8 cellular contexts compared by ENCODE assay signal in genomic region chr9:104093647-104094533, GRCh38. TPM values are rescaled to one million over a fixed set of nuclear protein-coding genes. Genes with fewer than 3 reads are reported as not detected.
A peak's percentile ranks its signal among the peaks of the same experiment; 100 is the strongest.
DNase-seq lines count a peak whose midpoint lies in the region; ATAC-seq, FAIRE-seq and TF ChIP-seq lines count a peak whose summit lies in the region.

TSS of gene SMC2 (plus strand) at chr9:104094309. CDS start at chr9:104095385, 1,076 bp downstream.

- peak within 1 kb of the TSS; percentile 99 to 100 for H3K27ac Mint-ChIP-seq in T-cell

- peak; percentile 59 for DNase-seq in GM12891 (ENCODE audit: insufficient read length, low spot score)
- peak; percentile 74 for DNase-seq in NCI-H1436 treated with DMSO at 0.1 percent for 48 hours (lab: John Stamatoyannopoulos, UW)
- DNase-seq in T-cell: peak; percentile 86 to 96 (median 92)
- peak; percentile 91 to 94 (median 92) for DNase-seq in adrenal gland
- DNase-seq in heart right ventricle: peak; percentile 94
- peak; percentile 88 to 99 (median 94) for DNase-seq in posterior cingulate gyrus
- peak; percentile 96 for DNase-seq in upper lobe of right lung

- H3K36me3 Mint-ChIP-seq in T-cell: no peaks in the 10 kb centered on the region

- ATAC-seq in HG02840 (IDR thresholded peaks at IDR 0.05; ENCODE audit: low FRiP score, unreplicated experiment) (peak; percentile 95), T-cell (replicated peaks in 1 of 4) (peak; percentile 94 to 99 (median 96)), heart right ventricle (peak; percentile 96 to 99 (median 98)), upper lobe of right lung (peak; percentile 98)

- H3K4me3 ChIP-seq in adrenal gland (peak within 1 kb of the TSS; percentile 5 to 94 (median 39)), heart right ventricle (peak within 1 kb of the TSS; percentile 55 to 75 (median 70)), upper lobe of right lung (peak within 1 kb of the TSS; percentile 60)

- H3K27ac ChIP-seq in adrenal gland (peak within 1 kb of the TSS; percentile 66 to 100 (median 97)), heart right ventricle (peak within 1 kb of the TSS; percentile 76 to 99 (median 95)), upper lobe of right lung (peak within 1 kb of the TSS; percentile 93)

- H3K27me3 Mint-ChIP-seq in T-cell: peaks cover 0 to 2% of the 10 kb centered on the region in 2 donors

- H3K4me3 Mint-ChIP-seq in T-cell: peak within 1 kb of the TSS; percentile 97 to 100 (median 100)

- TF ChIP-seq POLR2A in GM12891 (IDR thresholded peaks at IDR 0.05; ENCODE audit: low read depth, low read length): peak; percentile 86
- TF ChIP-seq POLR2A in adrenal gland (IDR thresholded peaks at IDR 0.05): peak; percentile 82 to 90

- FAIRE-seq in GM12891 (lab: Jason Lieb, UNC): peak; percentile 92

- H3K9me3 ChIP-seq in adrenal gland (replicated peaks in 1 of 3) (no peaks in the 10 kb centered on the region), heart right ventricle (no peaks in the 10 kb centered on the region), upper lobe of right lung (no peaks in the 10 kb centered on the region)

- H3K27me3 ChIP-seq in adrenal gland: no peaks in the 10 kb centered on the region
- no peaks in the 10 kb centered on the region for H3K27me3 ChIP-seq in heart right ventricle
- H3K27me3 ChIP-seq in upper lobe of right lung: no peaks in the 10 kb centered on the region

- TF ChIP-seq CTCF in adrenal gland (IDR thresholded peaks at IDR 0.05) (no peak), heart right ventricle (IDR thresholded peaks at IDR 0.05) (no peak), upper lobe of right lung (IDR thresholded peaks at IDR 0.05) (no peak)

- H3K4me1 ChIP-seq in adrenal gland (replicated peaks in 1 of 2) (peaks cover 7% of the 10 kb centered on the region in 2 donors), heart right ventricle (peaks cover 4 to 39% (median 24%) of the 10 kb centered on the region in 9 donors), upper lobe of right lung (peaks cover 21% of the 10 kb centered on the region)

- H3K36me3 ChIP-seq in adrenal gland (replicated peaks in 1 of 2): no peaks in the 10 kb centered on the region
- H3K36me3 ChIP-seq in heart right ventricle: peaks cover 0 to 9% (median 0%) of the 10 kb centered on the region in 9 donors
- no peaks in the 10 kb centered on the region for H3K36me3 ChIP-seq in upper lobe of right lung

- WGBS in adrenal gland, 4 donors: 0 to 1% (median 0%) methylated on average over 41 to 58 of the region's 58 CpGs
- WGBS in heart right ventricle, 2 donors: 0 to 1% methylated on average over 58 of the region's 58 CpGs

- intact Hi-C loops in adrenal gland (cut with DNase I) (no loop called here), heart right ventricle (cut with DNase I) (loop anchor here in 3 of 10 donors (5.0 to 10.0 kb wide), 2 partner anchors 651 to 653 kb away; partner anchors contain the start of gene NIPSNAP3A (in 3 of the 3)), posterior cingulate gyrus (cut with DNase I) (loop anchor here (5.0 kb wide), 1 partner anchor 653 kb away; the partner anchor contains the start of gene NIPSNAP3A), upper lobe of right lung (cut with DNase I) (no loop called here)

- CTCF ChIA-PET in T-cell (lab: Charles Lee): interaction anchor here (0.6 to 1.0 kb wide), 4 partner anchors 34 to 1788 kb away, joined by 3 to 5 read pairs (median 4); no protein-coding TSS in a partner anchor

- peaks cover 50 to 52% (median 51%) of the 10 kb centered on the region in 3 donors for H3K4me1 Mint-ChIP-seq in T-cell

- no peaks in the 10 kb centered on the region for H3K9me3 Mint-ChIP-seq in T-cell

- POLR2A ChIA-PET in T-cell (lab: Charles Lee): interaction anchor here (0.6 to 1.0 kb wide), 3 partner anchors 172 to 897 kb away, joined by 3 read pairs; partner anchors contain the start of gene NIPSNAP3A (in 1 of the 2)

TF ChIP-seq in GM12891, 5 proteins besides CTCF, POLR2A, EP300 and RAD21:
- TF ChIP-seq PAX5 (IDR thresholded peaks at IDR 0.05; ENCODE audit: insufficient read depth, low read length, severe bottlenecking) (no peak), TAF1 (IDR thresholded peaks at IDR 0.05; ENCODE audit: low read depth, low read length) (peak; percentile 77), POU2F2 (IDR thresholded peaks at IDR 0.05; ENCODE audit: low read depth, low read length) (peak; percentile 23; the same call in 1 of the 2 replicates), POLR2AphosphoS5 (IDR thresholded peaks at IDR 0.05; ENCODE audit: low read depth, low read length) (peak; percentile 89), SPI1 (IDR thresholded peaks at IDR 0.05; ENCODE audit: low read depth, low read length) (no peak)

RNA-seq across cellular contexts. Expression of gene SMC2, which starts in this region (rescaled TPM):
- 20.2 TPM for polyA plus RNA-seq in GM12891 (2012; ENCODE audit: low read depth, missing spikeins)
- total RNA-seq in T-cell (10 to 100 TPM in 2 of 5 donors, 1 to 10 TPM in 3; 5.2 to 12.6 (median 9.1) TPM), adrenal gland (10 to 100 TPM in 2 of 8 donors, 1 to 10 TPM in 6; 4.3 to 11.2 (median 7.3) TPM), heart right ventricle (10 to 100 TPM in 8 of 10 donors, 1 to 10 TPM in 2; 7.6 to 22.2 (median 15.2) TPM), upper lobe of right lung (7.8 TPM)
- polyA plus RNA-seq in adrenal gland (1 to 10 TPM; 1.1 to 7.6 (median 1.9) TPM), heart right ventricle (1 to 10 TPM; 1.9 to 4.0 TPM)

Comparison
In these comparisons a context has a peak if more than half of its experiments do, and no peak if none do; other contexts are left out.
1. Peak in every context shown above with its lines: DNase-seq, ATAC-seq, H3K4me3 ChIP-seq and H3K27ac ChIP-seq.